In the genomic region with DNA sequence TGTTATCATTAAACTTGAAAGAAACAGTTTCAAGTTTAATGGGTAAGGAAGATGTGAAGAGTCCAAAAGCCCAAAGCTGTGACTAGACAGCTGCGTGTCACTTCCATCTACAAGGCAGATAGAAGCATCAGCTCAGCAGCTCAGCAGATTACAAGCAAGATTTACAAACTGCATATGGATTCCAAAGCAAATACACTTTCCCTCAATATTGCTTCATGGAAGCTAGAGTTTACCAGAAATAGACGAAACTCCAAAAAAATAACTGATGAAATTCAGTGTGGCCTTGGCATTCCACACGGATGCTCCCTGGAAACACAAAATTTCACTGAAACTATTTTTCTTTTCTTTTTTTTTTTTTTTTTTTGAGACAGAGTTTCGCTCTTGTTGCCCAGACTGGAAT, we compare ENCODE assay signal across 20 cellular contexts. TPM values are rescaled to one million over a fixed set of nuclear protein-coding genes. Genes with fewer than 3 reads are reported as not detected.
DNase-seq lines count a peak whose midpoint lies in the region; ATAC-seq and TF ChIP-seq lines count a peak whose summit lies in the region.
"Had no signal": no experiment of that assay in that cellular context is flagged by ENCODE, and none has a peak within 500 bp of the region (broad histone marks: within the 10 kb centered on the region; RNA-seq: fewer than 3 reads in every experiment).

No MANE protein-coding gene starts in this region.

- peaks cover 0 to 10% of the 10 kb centered on the region in 2 donors for H3K4me1 ChIP-seq in breast epithelium
- H3K4me1 ChIP-seq in RWPE2 (ENCODE audit: insufficient read depth, poor library complexity, severe bottlenecking) = peaks cover 65% of the 10 kb centered on the region
- H3K4me1 ChIP-seq in HAP-1 = peaks cover 7% of the 10 kb centered on the region
- no peaks in the 10 kb centered on the region for H3K4me1 ChIP-seq in neuronal stem cell (ENCODE audit: control insufficient read depth in 2 of 2, insufficient read depth in 1 of 2, low read depth in 1 of 2, low read length in 2 of 2)

- H3K79me1 ChIP-seq in neuronal stem cell (ENCODE audit: low read depth, low read length) = peaks cover 11% of the 10 kb centered on the region

- H3K27ac Mint-ChIP-seq in MCF 10A (ENCODE audit: low read depth, unreplicated experiment) = peak overlapping the region; percentile 13
- H3K27ac Mint-ChIP-seq: GM23338, IgD-negative memory B cell had no signal

- H2BK12ac ChIP-seq in neuronal stem cell (ENCODE audit: low read length) = no peak overlapping the region

- intact Hi-C loops in MCF 10A (cut with micrococcal nuclease) (no loop called here), breast epithelium (cut with DNase I; ENCODE audit: low total_unique reads) (no loop called here)

- no peaks in the 10 kb centered on the region for H3K27me3 ChIP-seq in breast epithelium
- no peaks in the 10 kb centered on the region for H3K27me3 ChIP-seq in RWPE2 (ENCODE audit: insufficient read depth, poor library complexity, severe bottlenecking)
- no peaks in the 10 kb centered on the region for H3K27me3 ChIP-seq in HAP-1 (ENCODE audit: low read depth)
- no peaks in the 10 kb centered on the region for H3K27me3 ChIP-seq in neuronal stem cell (ENCODE audit: control insufficient read depth in 3 of 3, insufficient read depth in 3 of 3, low read depth in 1 of 3, low read length in 3 of 3)
- H3K27me3 ChIP-seq: SJCRH30 had no signal

- H3K9ac ChIP-seq in neuronal stem cell (ENCODE audit: low read depth, low read length, poor library complexity) = no peak overlapping the region

- POLR2A ChIA-PET in MCF 10A (lab: Yijun Ruan, JAX) = interaction anchor here (1.3 to 2.1 kb wide), 4 partner anchors 11 to 18 kb away, joined by 3 to 11 read pairs (median 4); a partner anchor contains a TSS

- no peak overlapping the region for H4K91ac ChIP-seq in neuronal stem cell (ENCODE audit: low read depth, low read length, poor library complexity)

- in situ Hi-C loops in HAP-1 (cut with MboI; ENCODE audit: low sequenced_read_pairs) = no loop called here

- H3K27ac ChIP-seq in breast epithelium = no peak overlapping the region
- peak overlapping the region; percentile 93 for H3K27ac ChIP-seq in RWPE2 (ENCODE audit: poor library complexity, severe bottlenecking)
- no peak overlapping the region for H3K27ac ChIP-seq in neuronal stem cell (replicated peaks; ENCODE audit: low read length)
- H3K27ac ChIP-seq: SJCRH30 had no signal

- H3K4me3 ChIP-seq in breast epithelium (no peak overlapping the region), RWPE2 (ENCODE audit: severe bottlenecking) (no peak overlapping the region), HAP-1 (no peak overlapping the region), neuronal stem cell (ENCODE audit: low read length in 2 of 2) (no peak overlapping the region)
- H3K4me3 ChIP-seq: GM23338, SJCRH30 had no signal

- H3K18ac ChIP-seq in neuronal stem cell (ENCODE audit: low read length) = no peak overlapping the region

- TF ChIP-seq CTCF in MCF 10A (IDR thresholded peaks at IDR 0.05; ENCODE audit: unreplicated experiment) (no peak), breast epithelium (IDR thresholded peaks at IDR 0.05) (no peak), RWPE2 (IDR thresholded peaks at IDR 0.05; ENCODE audit: poor library complexity, severe bottlenecking) (no peak)

- no peak overlapping the region for H3K4ac ChIP-seq in neuronal stem cell (ENCODE audit: low read length)

- H3K9me3 ChIP-seq in breast epithelium = no peaks in the 10 kb centered on the region
- no peaks in the 10 kb centered on the region for H3K9me3 ChIP-seq in RWPE2 (ENCODE audit: severe bottlenecking)
- no peaks in the 10 kb centered on the region for H3K9me3 ChIP-seq in HAP-1
- H3K9me3 ChIP-seq in neuronal stem cell (replicated peaks in 1 of 2; ENCODE audit: control insufficient read depth in 2 of 2, insufficient read depth in 1 of 2, low read depth in 1 of 2, low read length in 2 of 2) = peaks cover 0 to 2% of the 10 kb centered on the region in 2 donors
- H3K9me3 ChIP-seq: SJCRH30 had no signal

- no peak overlapping the region for H2BK5ac ChIP-seq in neuronal stem cell (ENCODE audit: low read length)

- DNase-seq in MCF 10A (ENCODE audit: unreplicated experiment) (no peak), breast epithelium (ENCODE audit: low spot score in 2 of 2) (no peak), RWPE2 (ENCODE audit: low spot score) (no peak), fibroblast of peridontal ligament (ENCODE audit: extremely low read depth) (peak; percentile 70), kidney tubule cell (ENCODE audit: low spot score) (no peak), HAP-1 (ENCODE audit: low spot score in 2 of 2) (no peak), neuronal stem cell (ENCODE audit: low spot score) (no peak)
- no peak for DNase-seq in activated CD8-positive, alpha-beta memory T cell treated with anti-CD3 and anti-CD28 coated beads for 24 hours
- DNase-seq: 8988T; AML-193; COR-L47; EL; Kasumi-1; NCI-H187 treated with DMSO at 0.1 percent for 48 hours; NCI-H526 treated with DMSO at 0.1 percent for 48 hours; NK-92 treated with Interleukin-12 subunit alpha and Interleukin-12 subunit beta, amount 100 ng/mL, for 24 hours; RPMI8226; SJCRH30 had no signal

- H3K4me2 ChIP-seq in neuronal stem cell (ENCODE audit: insufficient read depth, low read length, poor library complexity, severe bottlenecking) = no peak overlapping the region
- H3K4me2 ChIP-seq: GM23338 had no signal

- no peaks in the 10 kb centered on the region for H3K36me3 Mint-ChIP-seq in MCF 10A (ENCODE audit: insufficient read depth, unreplicated experiment)
- H3K36me3 Mint-ChIP-seq: IgD-negative memory B cell had no signal

- H3K4me1 Mint-ChIP-seq in MCF 10A (ENCODE audit: insufficient read depth, unreplicated experiment) = peaks cover 32% of the 10 kb centered on the region
- H3K4me1 Mint-ChIP-seq: IgD-negative memory B cell had no signal

- H2BK120ac ChIP-seq in neuronal stem cell (ENCODE audit: low read depth, low read length) = no peak overlapping the region

- H2AK5ac ChIP-seq in neuronal stem cell (ENCODE audit: low read depth, low read length) = no peak overlapping the region

- CTCF ChIA-PET in MCF 10A (lab: Yijun Ruan, JAX) = interaction anchor here (1.1 to 4.2 kb wide), 3 partner anchors 15 to 276 kb away, joined by 3 to 46 read pairs (median 26); no protein-coding TSS in a partner anchor

- no peak overlapping the region for H3K4me3 Mint-ChIP-seq in MCF 10A (ENCODE audit: unreplicated experiment)
- H3K4me3 Mint-ChIP-seq: GM23338, IgD-negative memory B cell had no signal

- H3K23ac ChIP-seq in neuronal stem cell (ENCODE audit: low read depth, low read length, poor library complexity) = no peak overlapping the region

- TF ChIP-seq POLR2A in breast epithelium (IDR thresholded peaks at IDR 0.05) = no peak

- no peaks in the 10 kb centered on the region for H3K9me3 Mint-ChIP-seq in MCF 10A (ENCODE audit: unreplicated experiment)
- H3K9me3 Mint-ChIP-seq: GM23338 had no signal

- H3K36me3 ChIP-seq in breast epithelium (no peaks in the 10 kb centered on the region), RWPE2 (ENCODE audit: low read depth) (peaks cover 17% of the 10 kb centered on the region), HAP-1 (replicated peaks) (no peaks in the 10 kb centered on the region; the same call in 1 of the 2 replicates), neuronal stem cell (replicated peaks in 1 of 2; ENCODE audit: control insufficient read depth in 2 of 2, insufficient read depth in 2 of 2, low read length in 2 of 2) (peaks cover 0 to 1% of the 10 kb centered on the region in 2 donors)
- H3K36me3 ChIP-seq: SJCRH30 had no signal

- H4K8ac ChIP-seq in neuronal stem cell (ENCODE audit: low read depth, low read length) = no peak overlapping the region

- no CpG with 5 or more reads among the region's 4 CpGs for WGBS in neuronal stem cell (ENCODE audit: extremely low coverage in 2 of 2, insufficient read length in 2 of 2, insufficient replicate concordance in 1 of 2), 2 donors

- H3K27me3 Mint-ChIP-seq in MCF 10A (ENCODE audit: insufficient read depth, unreplicated experiment) = no peaks in the 10 kb centered on the region

- BruUV-seq in MCF 10A (replicated peaks; lab: Mats Ljungman, UMichigan) = no TSS peak

- H2BK15ac ChIP-seq in neuronal stem cell (ENCODE audit: low read length) = no peak overlapping the region

- no peak overlapping the region for H3K14ac ChIP-seq in neuronal stem cell (ENCODE audit: low read length)

- no peak for ATAC-seq in RWPE2 (ENCODE audit: low read depth)
- ATAC-seq: GM23338 had no signal

- no peak overlapping the region for H2AFZ ChIP-seq in neuronal stem cell (ENCODE audit: low read length)
- H2AFZ ChIP-seq: GM23338 had no signal

RNA-seq across cellular contexts. Expression of a gene that starts 17.9 kb away (rescaled TPM):
- 35.7 and 36.0 TPM in 2 replicates for total RNA-seq in MCF 10A (2022)
- 10 to 100 TPM in 2 of 3 donors, 1 to 10 TPM in 1; 8.6 to 22.6 (median 21.2) TPM for total RNA-seq in breast epithelium
- polyA plus RNA-seq in neuronal stem cell (2013, experiment 1 of 2) = 54.4 TPM
- polyA plus RNA-seq in neuronal stem cell (2013, experiment 2 of 2) = 55.6 TPM
- polyA plus RNA-seq: IgD-negative memory B cell had no signal
